Comparison of ENCODE assay signal across 29 cellular contexts in the genomic region with DNA sequence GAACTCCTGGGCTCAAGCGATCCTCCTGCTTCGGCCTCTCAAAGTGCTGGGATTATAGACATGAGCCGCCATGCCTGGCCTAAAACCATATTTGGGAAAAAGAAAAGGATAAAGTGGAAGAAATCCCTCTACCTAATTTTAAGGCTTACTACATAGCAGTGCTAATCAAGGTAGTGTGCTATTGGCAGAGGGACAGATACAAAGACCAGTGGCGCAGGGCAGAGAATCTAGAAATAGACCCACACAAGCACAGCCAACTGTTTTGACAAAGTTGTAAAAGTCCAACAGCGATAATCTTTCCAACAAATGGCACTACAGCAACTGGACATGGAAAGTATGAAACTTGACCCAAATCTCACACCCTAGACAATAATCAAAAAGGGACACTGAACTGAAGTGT.
"Had no signal": no experiment of that assay in that cellular context is flagged by ENCODE, and none has a peak within 500 bp of the region (broad histone marks: within the 10 kb centered on the region; RNA-seq: fewer than 3 reads in every experiment).

No MANE protein-coding gene starts in this region.

- H3K4me1 Mint-ChIP-seq: nephron progenitor cell; stimulated activated effector memory CD8-positive, alpha-beta T cell treated with anti-CD3 and anti-CD28 coated beads, Interleukin-12 subunit alpha, Interleukin-12 subunit beta, amount 100 ng/mL, for 72 hours; stimulated activated naive CD8-positive, alpha-beta T cell treated with anti-CD3 and anti-CD28 coated beads, Interleukin-15, amount 100 ng/mL, for 72 hours had no signal

- H3K4me1 ChIP-seq: pancreas, prostate gland, right lobe of liver, sigmoid colon, testis, tibial artery, upper lobe of right lung, uterus had no signal

- H3K4me3 ChIP-seq: pancreas, prostate gland, right lobe of liver, sigmoid colon, suprapubic skin, testis, tibial artery, transverse colon, upper lobe of right lung, uterus had no signal

- H3K36me3 ChIP-seq: neutrophil, pancreas, prostate gland, right lobe of liver, sigmoid colon, suprapubic skin, tibial artery, transverse colon, upper lobe of right lung, uterus had no signal

- H3K9me3 Mint-ChIP-seq: natural killer cell treated with Interleukin-12 subunit alpha and Interleukin-12 subunit beta and Interleukin-15 and Interleukin-18, amount 100 ng/mL, for 72 hours; nephron progenitor cell; stimulated activated effector memory CD8-positive, alpha-beta T cell treated with anti-CD3 and anti-CD28 coated beads, Interleukin-12 subunit alpha, Interleukin-12 subunit beta, amount 100 ng/mL, for 72 hours; stimulated activated naive CD8-positive, alpha-beta T cell treated with anti-CD3 and anti-CD28 coated beads, Interleukin-15, amount 100 ng/mL, for 72 hours; type B pancreatic cell had no signal

- H3K27ac Mint-ChIP-seq: naive thymus-derived CD8-positive, alpha-beta T cell; natural killer cell treated with Interleukin-12 subunit alpha and Interleukin-12 subunit beta and Interleukin-15 and Interleukin-18, amount 100 ng/mL, for 72 hours; nephron progenitor cell; stimulated activated effector memory CD8-positive, alpha-beta T cell treated with anti-CD3 and anti-CD28 coated beads, Interleukin-12 subunit alpha, Interleukin-12 subunit beta, amount 100 ng/mL, for 72 hours; stimulated activated naive CD8-positive, alpha-beta T cell treated with anti-CD3 and anti-CD28 coated beads, Interleukin-15, amount 100 ng/mL, for 72 hours; type B pancreatic cell had no signal

- H3K4me3 Mint-ChIP-seq: naive thymus-derived CD8-positive, alpha-beta T cell; natural killer cell treated with Interleukin-12 subunit alpha and Interleukin-12 subunit beta and Interleukin-15 and Interleukin-18, amount 100 ng/mL, for 72 hours; nephron progenitor cell; neural crest cell; stimulated activated effector memory CD8-positive, alpha-beta T cell treated with anti-CD3 and anti-CD28 coated beads, Interleukin-12 subunit alpha, Interleukin-12 subunit beta, amount 100 ng/mL, for 72 hours; stimulated activated naive CD8-positive, alpha-beta T cell treated with anti-CD3 and anti-CD28 coated beads, Interleukin-15, amount 100 ng/mL, for 72 hours; type B pancreatic cell had no signal

- H3K36me3 Mint-ChIP-seq: naive thymus-derived CD8-positive, alpha-beta T cell; natural killer cell treated with Interleukin-12 subunit alpha and Interleukin-12 subunit beta and Interleukin-15 and Interleukin-18, amount 100 ng/mL, for 72 hours; stimulated activated effector memory CD8-positive, alpha-beta T cell treated with anti-CD3 and anti-CD28 coated beads, Interleukin-12 subunit alpha, Interleukin-12 subunit beta, amount 100 ng/mL, for 72 hours; type B pancreatic cell had no signal

- FAIRE-seq: pancreas, small intestine had no signal

- H3K27me3 Mint-ChIP-seq: stimulated activated naive CD8-positive, alpha-beta T cell treated with anti-CD3 and anti-CD28 coated beads, Interleukin-15, amount 100 ng/mL, for 72 hours had no signal

- H3K27me3 ChIP-seq: neutrophil, pancreas, right lobe of liver, sigmoid colon, suprapubic skin, testis, tibial artery, transverse colon, upper lobe of right lung, uterus had no signal

- DNase-seq: naive thymus-derived CD8-positive, alpha-beta T cell; nephron progenitor cell; nucleus accumbens; pancreas; retina; right cardiac atrium; right lobe of liver; sigmoid colon; small intestine; stimulated activated CD4-positive, alpha-beta T cell treated with anti-CD3 and anti-CD28 coated beads, Interleukin-15, amount 100 ng/mL, for 24 hours; stimulated activated CD4-positive, alpha-beta T cell treated with anti-CD3 and anti-CD28 coated beads, Interleukin-2, amount 100 ng/mL, for 24 hours; stimulated activated CD4-positive, alpha-beta T cell treated with anti-CD3 and anti-CD28 coated beads, Interleukin-2, amount 100 ng/mL, for 48 hours; stimulated activated CD4-positive, alpha-beta T cell treated with anti-CD3 and anti-CD28 coated beads, Interleukin-4, amount 100 ng/mL, for 24 hours; stimulated activated naive CD4-positive, alpha-beta T cell; stimulated activated naive CD8-positive, alpha-beta T cell treated with anti-CD3 and anti-CD28 coated beads, Interleukin-15, amount 100 ng/mL, for 72 hours; stimulated activated naive CD8-positive, alpha-beta T cell treated with anti-CD3 and anti-CD28 coated beads, Interleukin-15, Interleukin-2, amounts not matched to agents 100 U/mL and 50 U/mL, for 24 hours; substantia nigra; testis; tibial artery; transverse colon; upper lobe of right lung; uterus had no signal

- H3K27ac ChIP-seq: neutrophil, pancreas, prostate gland, right lobe of liver, sigmoid colon, suprapubic skin, testis, tibial artery, transverse colon, upper lobe of right lung, uterus had no signal

- H3K9me3 ChIP-seq: neutrophil, pancreas, prostate gland, right lobe of liver, sigmoid colon, suprapubic skin, testis, tibial artery, transverse colon, upper lobe of right lung, uterus had no signal

- ATAC-seq: naive thymus-derived CD8-positive, alpha-beta T cell; natural killer cell treated with Interleukin-12 subunit alpha and Interleukin-12 subunit beta and Interleukin-15 and Interleukin-18, amount 100 ng/mL, for 72 hours; pancreas; right lobe of liver; stimulated activated effector memory CD8-positive, alpha-beta T cell treated with anti-CD3 and anti-CD28 coated beads, Interleukin-12 subunit alpha, Interleukin-12 subunit beta, amount 100 ng/mL, for 72 hours; stimulated activated naive CD8-positive, alpha-beta T cell treated with anti-CD3 and anti-CD28 coated beads, Interleukin-15, amount 100 ng/mL, for 72 hours; stimulated activated naive CD8-positive, alpha-beta T cell treated with anti-CD3 and anti-CD28 coated beads, Interleukin-15, Interleukin-2, amounts not matched to agents 100 U/mL and 50 U/mL, for 24 hours; upper lobe of right lung had no signal
